Comparison of ENCODE assay signal across 8 cellular contexts in the genomic region with DNA sequence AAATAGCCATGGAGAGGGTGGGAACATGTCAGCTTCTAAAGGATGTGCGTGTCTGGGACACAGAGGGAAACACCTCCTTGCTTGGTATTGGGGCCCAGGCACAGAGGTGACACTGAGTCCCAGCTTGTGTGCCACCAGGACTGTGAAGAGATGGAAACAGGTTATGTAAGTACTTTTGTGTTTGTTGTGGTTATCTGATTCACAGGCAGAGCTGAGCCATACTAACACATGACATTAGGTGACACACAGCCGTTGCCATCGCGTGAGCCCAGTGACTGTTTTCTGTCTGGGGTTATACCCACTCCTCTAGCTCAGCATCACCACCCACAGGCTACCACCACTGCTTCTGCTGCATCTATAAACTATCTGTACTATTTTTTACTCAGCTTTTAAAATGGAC. TPM values are rescaled to one million over a fixed set of nuclear protein-coding genes. Genes with fewer than 3 reads are reported as not detected.
A peak's percentile ranks its signal among the peaks of the same experiment; 100 is the strongest.
DNase-seq lines count a peak whose midpoint lies in the region; ATAC-seq, FAIRE-seq and TF ChIP-seq lines count a peak whose summit lies in the region.
"Had no signal": no experiment of that assay in that cellular context is flagged by ENCODE, and none has a peak within 500 bp of the region (broad histone marks: within the 10 kb centered on the region; RNA-seq: fewer than 3 reads in every experiment).

No MANE protein-coding gene starts in this region.

- no peak overlapping the region for H3K27ac ChIP-seq in kidney (ENCODE audit: low read depth in 2 of 2, low read length in 2 of 2)

- no peaks in the 10 kb centered on the region for H3K36me3 ChIP-seq in kidney (ENCODE audit: control insufficient read depth in 1 of 2, insufficient read depth in 2 of 2, low read length in 2 of 2)

- no peaks in the 10 kb centered on the region for H3K27me3 Mint-ChIP-seq in activated CD4-positive, alpha-beta memory T cell treated with anti-CD3 and anti-CD28 coated beads for 36 hours

- H3K4me1 Mint-ChIP-seq in activated CD4-positive, alpha-beta memory T cell treated with anti-CD3 and anti-CD28 coated beads for 36 hours (ENCODE audit: low read depth) = peaks cover 90% of the 10 kb centered on the region

- H3K4me3 ChIP-seq in epithelial cell of esophagus (ENCODE audit: low read length) (no peak overlapping the region), kidney (ENCODE audit: low read length in 2 of 2) (no peak overlapping the region)

- intact Hi-C loops in activated CD4-positive, alpha-beta memory T cell treated with anti-CD3 and anti-CD28 coated beads for 36 hours (cut with micrococcal nuclease) = loop anchor here (1.0 to 10.0 kb wide), 9 partner anchors 24 to 802 kb away; a partner anchor contains a TSS
- intact Hi-C loops in kidney (cut with DNase I) = no loop called here

- no peak for ATAC-seq in HG03354 (IDR thresholded peaks at IDR 0.05; ENCODE audit: poor library complexity, severe bottlenecking, unreplicated experiment)

- H3K9ac ChIP-seq in kidney (ENCODE audit: low read length in 2 of 2) = no peak overlapping the region

- H3K4me3 Mint-ChIP-seq in activated CD4-positive, alpha-beta memory T cell treated with anti-CD3 and anti-CD28 coated beads for 36 hours = peak overlapping the region; percentile 72

- TF ChIP-seq CTCF in epithelial cell of esophagus (IDR thresholded peaks at IDR 0.05; ENCODE audit: insufficient read depth, low read depth, low read length, missing control alignments) = no peak
- TF ChIP-seq CTCF in kidney (IDR thresholded peaks at IDR 0.05; ENCODE audit: borderline replicate concordance, extremely low read depth, insufficient read depth) = no peak

- H3K9me3 ChIP-seq in kidney (ENCODE audit: control insufficient read depth in 1 of 2, low read length in 2 of 2) = no peaks in the 10 kb centered on the region

- H3K9me3 Mint-ChIP-seq in activated CD4-positive, alpha-beta memory T cell treated with anti-CD3 and anti-CD28 coated beads for 36 hours = peaks cover 4% of the 10 kb centered on the region

- H3K4me1 ChIP-seq in kidney (ENCODE audit: control insufficient read depth in 1 of 2, insufficient read depth in 1 of 2, low read depth in 1 of 2, low read length in 2 of 2) = peaks cover 0 to 2% of the 10 kb centered on the region in 2 donors

- DNase-seq in M059J (ENCODE audit: low read depth) (peak; percentile 59), epithelial cell of esophagus (ENCODE audit: low read depth) (peak; percentile 34), kidney (no peak), HEK293T (ENCODE audit: extremely low spot score) (no peak)
- peak; percentile 94 for DNase-seq in activated CD4-positive, alpha-beta memory T cell treated with anti-CD3 and anti-CD28 coated beads for 36 hours
- peak; percentile 85 for DNase-seq in stimulated activated CD8-positive, alpha-beta memory T cell treated with anti-CD3 and anti-CD28 coated beads, Interleukin-4, amount 100 ng/mL, for 48 hours

- H3K27ac Mint-ChIP-seq in activated CD4-positive, alpha-beta memory T cell treated with anti-CD3 and anti-CD28 coated beads for 36 hours = peak overlapping the region; percentile 93

- POLR2A ChIA-PET in activated CD4-positive, alpha-beta memory T cell treated with anti-CD3 and anti-CD28 coated beads for 36 hours (lab: Charles Lee) = interaction anchor here (0.6 to 4.2 kb wide), 18 partner anchors 9 to 439 kb away, joined by 3 to 76 read pairs (median 6); a partner anchor contains a TSS
- POLR2A ChIA-PET in HEK293T (lab: Yijun Ruan, JAX) = no interaction called here

- FAIRE-seq in kidney (lab: Jason Lieb, UNC) = no peak
- FAIRE-seq: keratinocyte had no signal

- CTCF ChIA-PET in activated CD4-positive, alpha-beta memory T cell treated with anti-CD3 and anti-CD28 coated beads for 36 hours (lab: Charles Lee) = interaction anchor here (0.8 to 4.7 kb wide), 20 partner anchors 11 to 262 kb away, joined by 3 to 61 read pairs (median 6); a partner anchor contains a TSS
- CTCF ChIA-PET in HEK293T (lab: Yijun Ruan, JAX) = no interaction called here

- peaks cover 20% of the 10 kb centered on the region for H3K36me3 Mint-ChIP-seq in activated CD4-positive, alpha-beta memory T cell treated with anti-CD3 and anti-CD28 coated beads for 36 hours

TF ChIP-seq in HEK293T, 16 proteins besides CTCF, POLR2A, EP300 and RAD21:
- TF ChIP-seq LEF1 (IDR thresholded peaks at IDR 0.05; ENCODE audit: borderline replicate concordance) (no peak), HDGF (IDR thresholded peaks at IDR 0.05; ENCODE audit: borderline replicate concordance) (no peak), L3MBTL2 (conservative IDR thresholded peaks at IDR 0.05) (no peak), NFRKB (IDR thresholded peaks at IDR 0.05) (no peak), ELF4 (IDR thresholded peaks at IDR 0.05) (no peak), SUZ12 (IDR thresholded peaks at IDR 0.05) (no peak)
- TF ChIP-seq, protein P1, sequence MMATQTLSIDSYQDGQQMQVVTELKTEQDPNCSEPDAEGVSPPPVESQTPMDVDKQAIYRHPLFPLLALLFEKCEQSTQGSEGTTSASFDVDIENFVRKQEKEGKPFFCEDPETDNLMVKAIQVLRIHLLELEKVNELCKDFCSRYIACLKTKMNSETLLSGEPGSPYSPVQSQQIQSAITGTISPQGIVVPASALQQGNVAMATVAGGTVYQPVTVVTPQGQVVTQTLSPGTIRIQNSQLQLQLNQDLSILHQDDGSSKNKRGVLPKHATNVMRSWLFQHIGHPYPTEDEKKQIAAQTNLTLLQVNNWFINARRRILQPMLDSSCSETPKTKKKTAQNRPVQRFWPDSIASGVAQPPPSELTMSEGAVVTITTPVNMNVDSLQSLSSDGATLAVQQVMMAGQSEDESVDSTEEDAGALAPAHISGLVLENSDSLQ (IDR thresholded peaks at IDR 0.05) = no peak

RNA-seq across cellular contexts. Expression of a gene that starts 12.1 kb away (rescaled TPM):
- 0.22 TPM in 1 of 2 replicates, not detected in the other for total RNA-seq in M059J (2014; rRNA removed; shearing (Covaris generic))
- 1 to 10 TPM; 2.8 to 7.6 TPM for total RNA-seq in activated CD4-positive, alpha-beta memory T cell treated with anti-CD3 and anti-CD28 coated beads for 36 hours
- 17.0 TPM for total RNA-seq in kidney
- 7.1 TPM for polyA plus RNA-seq in kidney (ENCODE audit: insufficient read depth, low read depth, low replicate concordance)

RNA-seq across cellular contexts. Expression of a gene that starts 44.1 kb away (rescaled TPM):
- total RNA-seq in M059J (2014; rRNA removed; shearing (Covaris generic)) = 1.9 TPM in 1 of 2 replicates, not detected in the other
- total RNA-seq in activated CD4-positive, alpha-beta memory T cell treated with anti-CD3 and anti-CD28 coated beads for 36 hours = 100 to 1,000 TPM; 171 to 182 TPM
- 3.7 TPM for total RNA-seq in kidney
- polyA plus RNA-seq in kidney (ENCODE audit: insufficient read depth, low read depth, low replicate concordance) = 1.6 TPM
- polyA plus RNA-seq: keratinocyte had no signal

Comparison
In these comparisons a context has a peak if more than half of its experiments do, and no peak if none do; other contexts are left out.
1. DNase-seq: peak in M059J (single experiment), activated CD4-positive, alpha-beta memory T cell treated with anti-CD3 and anti-CD28 coated beads for 36 hours (single experiment), epithelial cell of esophagus (single experiment) and stimulated activated CD8-positive, alpha-beta memory T cell treated with anti-CD3 and anti-CD28 coated beads, Interleukin-4, amount 100 ng/mL, for 48 hours (single experiment); none in kidney (single experiment) and HEK293T (single experiment).
2. RNA of a gene that starts 44.1 kb away (total RNA-seq): 171 to 182 TPM in activated CD4-positive, alpha-beta memory T cell treated with anti-CD3 and anti-CD28 coated beads for 36 hours; 3.7 TPM in kidney (single experiment) and 1.9 TPM in M059J; every median in the first group is over 10 times any median in the second.